1 cellular context compared by ENCODE assay signal in genomic region chr1:9787702-9788101, GRCh38.
TF ChIP-seq lines count a peak whose summit lies in the region.

No MANE protein-coding gene starts in this region.

TF ChIP-seq in H1, 55 proteins besides CTCF, POLR2A, EP300 and RAD21 (continued from another document):
- TF ChIP-seq KDM1A (IDR thresholded peaks at IDR 0.05; ENCODE audit: borderline replicate concordance, low read length) (no peak), GTF2F1 (IDR thresholded peaks at IDR 0.05; ENCODE audit: borderline replicate concordance, low read depth, low read length) (no peak)
- TF ChIP-seq, protein P1, sequence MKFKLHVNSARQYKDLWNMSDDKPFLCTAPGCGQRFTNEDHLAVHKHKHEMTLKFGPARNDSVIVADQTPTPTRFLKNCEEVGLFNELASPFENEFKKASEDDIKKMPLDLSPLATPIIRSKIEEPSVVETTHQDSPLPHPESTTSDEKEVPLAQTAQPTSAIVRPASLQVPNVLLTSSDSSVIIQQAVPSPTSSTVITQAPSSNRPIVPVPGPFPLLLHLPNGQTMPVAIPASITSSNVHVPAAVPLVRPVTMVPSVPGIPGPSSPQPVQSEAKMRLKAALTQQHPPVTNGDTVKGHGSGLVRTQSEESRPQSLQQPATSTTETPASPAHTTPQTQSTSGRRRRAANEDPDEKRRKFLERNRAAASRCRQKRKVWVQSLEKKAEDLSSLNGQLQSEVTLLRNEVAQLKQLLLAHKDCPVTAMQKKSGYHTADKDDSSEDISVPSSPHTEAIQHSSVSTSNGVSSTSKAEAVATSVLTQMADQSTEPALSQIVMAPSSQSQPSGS (IDR thresholded peaks at IDR 0.05; ENCODE audit: low read length) = no peak
TF ChIP-seq in H1: peak in this region for 0.
